In genomic region chr9:110109331-110110110, GRCh38 we compare ENCODE assay signal across 17 cellular contexts.
DNase-seq lines count a peak whose midpoint lies in the region; ATAC-seq, FAIRE-seq and TF ChIP-seq lines count a peak whose summit lies in the region.
"Had no signal": no experiment of that assay in that cellular context is flagged by ENCODE, and none has a peak within 500 bp of the region (broad histone marks: within the 10 kb centered on the region; RNA-seq: fewer than 3 reads in every experiment).

No MANE protein-coding gene starts in this region.

- intact Hi-C loops in spleen (cut with DNase I; ENCODE audit: low total_unique reads) (no loop called here), PC-3 (cut with micrococcal nuclease) (no loop called here)

- no peak overlapping the region for H3K4me3 ChIP-seq in astrocyte (ENCODE audit: insufficient read depth, low read depth, low read length)
- no peak overlapping the region for H3K4me3 ChIP-seq in spleen
- H3K4me3 ChIP-seq in PC-3 (ENCODE audit: low read length): no peak overlapping the region
- H3K4me3 ChIP-seq: thyroid gland had no signal

- H3K27me3 Mint-ChIP-seq in astrocyte (ENCODE audit: low read depth, unreplicated experiment): no peaks in the 10 kb centered on the region

- no peaks in the 10 kb centered on the region for H3K9me2 ChIP-seq in PC-3 (replicated peaks; ENCODE audit: low read length)

- no peak for TF ChIP-seq CTCF in astrocyte (IDR thresholded peaks at IDR 0.05; ENCODE audit: insufficient read depth, low read depth, low read length)
- no peak for TF ChIP-seq CTCF in spleen (IDR thresholded peaks at IDR 0.05 in 8 of 11, conservative IDR thresholded peaks at IDR 0.05 in 3 of 11)
- TF ChIP-seq CTCF in PC-3 (conservative IDR thresholded peaks at IDR 0.05; ENCODE audit: low read depth, low read length): no peak

- no peak overlapping the region for H3K9ac ChIP-seq in astrocyte (ENCODE audit: low read length)
- no peak overlapping the region for H3K9ac ChIP-seq in PC-3 (ENCODE audit: low read length)

- no peak overlapping the region for H3K4me3 Mint-ChIP-seq in astrocyte (ENCODE audit: unreplicated experiment)
- H3K4me3 Mint-ChIP-seq: CD8-positive, alpha-beta memory T cell had no signal

- peaks cover 56% of the 10 kb centered on the region for H3K4me1 Mint-ChIP-seq in astrocyte (ENCODE audit: low read depth, unreplicated experiment)
- H3K4me1 Mint-ChIP-seq: CD8-positive, alpha-beta memory T cell had no signal

- no peak for TF ChIP-seq POLR2A in spleen (IDR thresholded peaks at IDR 0.05)

- H2AFZ ChIP-seq in astrocyte (ENCODE audit: low read depth, low read length) (no peak overlapping the region), PC-3 (ENCODE audit: low read length) (no peak overlapping the region)

- H3K79me2 ChIP-seq in astrocyte (ENCODE audit: insufficient read depth, low read length) (peaks cover 97% of the 10 kb centered on the region), PC-3 (ENCODE audit: low read length) (peaks cover 25% of the 10 kb centered on the region)

- no peaks in the 10 kb centered on the region for H3F3A ChIP-seq in PC-3 (ENCODE audit: low read length, unreplicated experiment)

- H3K4me2 ChIP-seq in astrocyte (ENCODE audit: low read length) (no peak overlapping the region), PC-3 (ENCODE audit: low read length) (no peak overlapping the region)

- H3K9me3 Mint-ChIP-seq in astrocyte (ENCODE audit: unreplicated experiment): no peaks in the 10 kb centered on the region
- H3K9me3 Mint-ChIP-seq: CD8-positive, alpha-beta memory T cell had no signal

- no peaks in the 10 kb centered on the region for H3K9me3 ChIP-seq in astrocyte (ENCODE audit: insufficient read depth, low read depth, low read length)
- H3K9me3 ChIP-seq in spleen: no peaks in the 10 kb centered on the region
- H3K9me3 ChIP-seq in PC-3 (ENCODE audit: low read length): no peaks in the 10 kb centered on the region
- H3K9me3 ChIP-seq: thyroid gland had no signal

- H3K36me3 ChIP-seq in astrocyte (ENCODE audit: insufficient read depth, low read length): no peaks in the 10 kb centered on the region
- H3K36me3 ChIP-seq in spleen: no peaks in the 10 kb centered on the region
- no peaks in the 10 kb centered on the region for H3K36me3 ChIP-seq in PC-3 (ENCODE audit: low read depth, low read length)
- H3K36me3 ChIP-seq: thyroid gland had no signal

- no peak overlapping the region for H3K27ac ChIP-seq in astrocyte (ENCODE audit: low read depth, low read length)
- peak overlapping the region in 5 of 8 donors; percentile 11 to 64 (median 49) for H3K27ac ChIP-seq in spleen
- H3K27ac ChIP-seq in PC-3 (ENCODE audit: low read length): no peak overlapping the region
- H3K27ac ChIP-seq: thyroid gland had no signal

- H3K4me1 ChIP-seq in astrocyte (ENCODE audit: insufficient read depth, low read length): peaks cover 24% of the 10 kb centered on the region
- peaks cover 6 to 90% (median 56%) of the 10 kb centered on the region in 6 donors for H3K4me1 ChIP-seq in spleen
- H3K4me1 ChIP-seq in PC-3 (ENCODE audit: insufficient read depth, low read length): no peaks in the 10 kb centered on the region

- POLR2A ChIA-PET in PC-3 (lab: Charles Lee; ENCODE audit: unreplicated experiment): no interaction called here

- ATAC-seq in GM21360 (IDR thresholded peaks at IDR 0.05; ENCODE audit: unreplicated experiment) (peak; percentile 34), HG03175 (IDR thresholded peaks at IDR 0.05; ENCODE audit: unreplicated experiment) (peak; percentile 5), HG02798 (IDR thresholded peaks at IDR 0.05; ENCODE audit: poor library complexity, unreplicated experiment) (no peak), HG03571 (IDR thresholded peaks at IDR 0.05; ENCODE audit: unreplicated experiment) (no peak), PC-3 (no peak)
- ATAC-seq: left ventricle myocardium superior had no signal

- peak overlapping the region; percentile 53 for H3K27ac Mint-ChIP-seq in astrocyte (ENCODE audit: unreplicated experiment)
- H3K27ac Mint-ChIP-seq: CD8-positive, alpha-beta memory T cell had no signal

- H3K27me3 ChIP-seq in astrocyte (ENCODE audit: insufficient read depth, low read length) (no peaks in the 10 kb centered on the region), spleen (replicated peaks in 1 of 7) (no peaks in the 10 kb centered on the region), PC-3 (ENCODE audit: low read length) (no peaks in the 10 kb centered on the region)
- H3K27me3 ChIP-seq: thyroid gland had no signal

- H4K20me1 ChIP-seq in astrocyte (ENCODE audit: insufficient read depth, low read length) (peaks cover 72% of the 10 kb centered on the region), PC-3 (ENCODE audit: low read length) (no peaks in the 10 kb centered on the region)

- BruUV-seq in PC-3 (replicated peaks; lab: Mats Ljungman, UMichigan): no TSS peak

- FAIRE-seq in astrocyte (lab: Jason Lieb, UNC): no peak
- FAIRE-seq: bronchial epithelial cell, H1, small intestine had no signal

- WGBS in spleen, 5 donors: 70 to 83% (median 78%) methylated on average over 7 of the region's 7 CpGs

- peaks cover 8% of the 10 kb centered on the region for H3K36me3 Mint-ChIP-seq in astrocyte (ENCODE audit: low read depth, unreplicated experiment)
- H3K36me3 Mint-ChIP-seq: CD8-positive, alpha-beta memory T cell had no signal

- CTCF ChIA-PET in PC-3 (lab: Charles Lee): no interaction called here

- peak; percentile 26 for DNase-seq in astrocyte (ENCODE audit: low read depth)
- DNase-seq in spleen: no peak
- DNase-seq in T1000 (lab: John Stamatoyannopoulos, UW): no peak
- DNase-seq in PC-3: no peak
- DNase-seq: activated effector memory CD4-positive, alpha-beta T cell treated with anti-CD3 and anti-CD28 coated beads, Interleukin-2, amount 50 U/mL, for 16 hours; CD8-positive, alpha-beta memory T cell; left ventricle myocardium superior; NCI-H2081; nucleus accumbens; small intestine; thyroid gland had no signal

Comparison
In these comparisons a context has a peak if more than half of its experiments do, and no peak if none do; other contexts are left out.
1. ATAC-seq: peak in GM21360 (single experiment) and HG03175 (single experiment); none in HG02798 (single experiment), HG03571 (single experiment) and PC-3 (single experiment).
2. H3K27ac ChIP-seq: peak in spleen (5 of 8); none in astrocyte (single experiment) and PC-3 (single experiment).